ENCODE assay signal across 16 cellular contexts in genomic region chr2:8653485-8653884, GRCh38. TPM values are rescaled to one million over a fixed set of nuclear protein-coding genes. Genes with fewer than 3 reads are reported as not detected.
DNase-seq lines count a peak whose midpoint lies in the region; ATAC-seq and TF ChIP-seq lines count a peak whose summit lies in the region.
"Had no signal": no experiment of that assay in that cellular context is flagged by ENCODE, and none has a peak within 500 bp of the region (broad histone marks: within the 10 kb centered on the region; RNA-seq: fewer than 3 reads in every experiment).

No MANE protein-coding gene starts in this region.

- H3K4me1 ChIP-seq in spleen, result peaks cover 0 to 12% (median 0%) of the 10 kb centered on the region in 6 donors
- H3K4me1 ChIP-seq: esophagus muscularis mucosa, heart left ventricle had no signal

- intact Hi-C loops in spleen (cut with DNase I; ENCODE audit: low total_unique reads), result no loop called here

- no peak for TF ChIP-seq POLR2A in spleen (IDR thresholded peaks at IDR 0.05)

- no peak for TF ChIP-seq CTCF in spleen (IDR thresholded peaks at IDR 0.05 in 8 of 11, conservative IDR thresholded peaks at IDR 0.05 in 3 of 11)

- DNase-seq in NCI-H2107 (lab: John Stamatoyannopoulos, UW), result peak; percentile 51
- DNase-seq in islet precursor cell, result peak; percentile 45
- DNase-seq in spleen, result peak; percentile 65
- no peak for DNase-seq in UCSD-AML1 (lab: John Stamatoyannopoulos, UW; ENCODE audit: unreplicated experiment)
- DNase-seq in stimulated activated CD4-positive, alpha-beta T cell treated with anti-CD3 and anti-CD28 coated beads, Interleukin-1b, Interleukin-23, amount 100 ng/mL, for 48 hours, result no peak
- DNase-seq: activated CD4-positive, alpha-beta T cell treated with anti-CD3 and anti-CD28 coated beads for 48 hours; DMS79 treated with DMSO at 0.1 percent for 48 hours; heart left ventricle; ovary; PC-9; stimulated activated naive CD4-positive, alpha-beta T cell treated with Interleukin-2 at 50 U/mL for 16 hours; trophoblast cell had no signal

- no peak overlapping the region for H3K4me3 ChIP-seq in spleen
- H3K4me3 ChIP-seq: esophagus muscularis mucosa, heart left ventricle, ovary, PC-9 had no signal

- 68 to 80% (median 78%) methylated on average over 7 of the region's 7 CpGs for WGBS in spleen, 5 donors

- no peaks in the 10 kb centered on the region for H3K9me3 ChIP-seq in spleen
- H3K9me3 ChIP-seq: esophagus muscularis mucosa, heart left ventricle, ovary had no signal

- H3K27me3 ChIP-seq in spleen (replicated peaks in 1 of 7), result peaks cover 0 to 19% (median 0%) of the 10 kb centered on the region in 7 donors
- H3K27me3 ChIP-seq: esophagus muscularis mucosa, heart left ventricle, ovary had no signal

- ATAC-seq in GM21619 (IDR thresholded peaks at IDR 0.05; ENCODE audit: unreplicated experiment) (peak; percentile 51), HG03521 (IDR thresholded peaks at IDR 0.05; ENCODE audit: unreplicated experiment) (no peak)

- H3K27ac ChIP-seq in spleen, result no peak overlapping the region
- H3K27ac ChIP-seq: C4-2B, esophagus muscularis mucosa, heart left ventricle, ovary, PC-9 had no signal

- no peaks in the 10 kb centered on the region for H3K36me3 ChIP-seq in spleen
- H3K36me3 ChIP-seq: esophagus muscularis mucosa, heart left ventricle, ovary had no signal

RNA-seq across cellular contexts. Expression of gene ID2, which starts 28.4 kb away (rescaled TPM):
- 100 to 1,000 TPM in 4 of 7 donors, 10 to 100 TPM in 3; 80.4 to 343 (median 109) TPM for total RNA-seq in spleen
- polyA plus RNA-seq in spleen, result 10 to 100 TPM; 42.8 to 73.9 (median 59.7) TPM

Comparison
In these comparisons a context has a peak if more than half of its experiments do, and no peak if none do; other contexts are left out.
1. DNase-seq: peak in NCI-H2107 (single experiment), islet precursor cell (single experiment) and spleen (single experiment); none in UCSD-AML1 (single experiment) and stimulated activated CD4-positive, alpha-beta T cell treated with anti-CD3 and anti-CD28 coated beads, Interleukin-1b, Interleukin-23, amount 100 ng/mL, for 48 hours (single experiment).